8 cellular contexts compared by ENCODE assay signal in the genomic region with DNA sequence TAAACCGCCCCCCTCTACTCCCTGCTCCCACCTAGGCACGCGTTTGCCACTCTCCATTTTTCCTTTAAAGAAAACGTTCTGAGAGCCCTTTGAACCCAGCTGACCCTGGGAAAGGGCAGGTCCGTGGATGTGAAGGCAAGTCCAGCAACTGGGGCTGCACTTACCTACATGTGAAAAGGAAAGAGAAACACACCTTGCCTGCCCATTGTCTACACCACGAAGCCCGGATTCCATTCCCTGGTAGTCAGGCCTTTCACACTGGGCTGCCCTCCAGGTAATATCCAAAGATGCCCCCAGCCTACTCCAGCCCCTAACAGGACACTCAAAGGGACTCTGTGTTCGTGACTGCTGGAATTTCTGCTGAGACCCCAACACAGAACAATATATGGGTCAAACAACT.
A peak's percentile ranks its signal among the peaks of the same experiment; 100 is the strongest.
DNase-seq lines count a peak whose midpoint lies in the region; ATAC-seq and TF ChIP-seq lines count a peak whose summit lies in the region.

No MANE protein-coding gene starts in this region.

- peak overlapping the region; percentile 71 for H3K9ac ChIP-seq in mesendoderm (ENCODE audit: low read length)

- no peaks in the 10 kb centered on the region for H3K79me1 ChIP-seq in mesendoderm (ENCODE audit: low read length)

- H4K5ac ChIP-seq in mesendoderm (ENCODE audit: low read length): peak overlapping the region; percentile 41

- DNase-seq in cardiac muscle cell (ENCODE audit: low read depth in 1 of 2, low spot score in 1 of 2) (no peak), Right ventricle myocardium superior (no peak), mesendoderm (peak; percentile 68), upper lobe of right lung (no peak), KG1 (lab: John Stamatoyannopoulos, UW) (no peak), A172 (ENCODE audit: low spot score) (no peak)

- H2BK120ac ChIP-seq in mesendoderm (ENCODE audit: low read depth, low read length): peak overlapping the region; percentile 50

- H3K18ac ChIP-seq in mesendoderm (ENCODE audit: low read length): peak overlapping the region; percentile 70

- H3K36me3 ChIP-seq in cardiac muscle cell (no peaks in the 10 kb centered on the region), mesendoderm (ENCODE audit: control insufficient read depth, insufficient read depth, low read length) (no peaks in the 10 kb centered on the region), upper lobe of right lung (no peaks in the 10 kb centered on the region)

- peak overlapping the region; percentile 43 for H3K4ac ChIP-seq in mesendoderm (ENCODE audit: low read depth, low read length)

- no peaks in the 10 kb centered on the region for H3K79me2 ChIP-seq in mesendoderm (ENCODE audit: control insufficient read depth, insufficient read depth, low read length)

- peak overlapping the region; percentile 76 for H2AK5ac ChIP-seq in mesendoderm (ENCODE audit: low read length)

- intact Hi-C loops in Right ventricle myocardium superior (cut with DNase I): loop anchor here (10.0 kb wide), 1 partner anchor 1033 kb away; a partner anchor contains a TSS
- intact Hi-C loops in upper lobe of right lung (cut with DNase I): no loop called here

- H3K27ac Mint-ChIP-seq in brain: peak overlapping the region; percentile 66 to 88 (median 71)

- H3K27ac ChIP-seq in cardiac muscle cell: no peak overlapping the region
- H3K27ac ChIP-seq in mesendoderm (ENCODE audit: low read depth, low read length): no peak overlapping the region
- no peak overlapping the region for H3K27ac ChIP-seq in upper lobe of right lung

- no peak overlapping the region for H4K8ac ChIP-seq in mesendoderm (ENCODE audit: low read depth, low read length)

- H3K23ac ChIP-seq in mesendoderm (ENCODE audit: low read length): peak overlapping the region; percentile 6

- peaks cover 31% of the 10 kb centered on the region for H3K4me1 Mint-ChIP-seq in brain

- peaks cover 19% of the 10 kb centered on the region for H3K27me3 Mint-ChIP-seq in brain

- peak overlapping the region; percentile 49 for H2BK5ac ChIP-seq in mesendoderm (ENCODE audit: low read length)

- TF ChIP-seq CTCF in cardiac muscle cell (IDR thresholded peaks at IDR 0.05; ENCODE audit: low read depth, low read length) (no peak), brain (conservative IDR thresholded peaks at IDR 0.05) (no peak), upper lobe of right lung (IDR thresholded peaks at IDR 0.05) (no peak)

- H3K9me3 ChIP-seq in cardiac muscle cell (ENCODE audit: low read depth): no peaks in the 10 kb centered on the region
- no peaks in the 10 kb centered on the region for H3K9me3 ChIP-seq in upper lobe of right lung

- peak overlapping the region; percentile 95 for H3K4me2 ChIP-seq in mesendoderm (ENCODE audit: low read length)

- ATAC-seq in Right ventricle myocardium superior (ENCODE audit: poor library complexity) (no peak), upper lobe of right lung (no peak), HG03135 (IDR thresholded peaks at IDR 0.05; ENCODE audit: unreplicated experiment) (no peak)

- WGBS in mesendoderm (ENCODE audit: extremely low coverage, insufficient coverage, low lambda C conversion rate): no CpG with 5 or more reads among the region's 8 CpGs

- H3K36me3 Mint-ChIP-seq in brain: no peaks in the 10 kb centered on the region

- peak overlapping the region; percentile 30 for H3K4me3 ChIP-seq in cardiac muscle cell
- H3K4me3 ChIP-seq in mesendoderm (ENCODE audit: low read length): no peak overlapping the region
- peak overlapping the region; percentile 82 for H3K4me3 ChIP-seq in upper lobe of right lung

- H3K4me3 Mint-ChIP-seq in brain: peak overlapping the region; percentile 84 to 89 (median 85)

- H3K9me3 Mint-ChIP-seq in brain: peaks cover 0 to 3% (median 2%) of the 10 kb centered on the region in 5 experiments

- no peak overlapping the region for H2BK15ac ChIP-seq in mesendoderm (replicated peaks; ENCODE audit: low read depth)

- H3K27me3 ChIP-seq in cardiac muscle cell (no peaks in the 10 kb centered on the region), mesendoderm (ENCODE audit: insufficient read depth, low read length, poor library complexity) (no peaks in the 10 kb centered on the region), upper lobe of right lung (no peaks in the 10 kb centered on the region)

- peak overlapping the region; percentile 77 for H3K56ac ChIP-seq in mesendoderm (ENCODE audit: low read length)

- H3K4me1 ChIP-seq in cardiac muscle cell (ENCODE audit: low read depth) (peaks cover 8% of the 10 kb centered on the region), mesendoderm (ENCODE audit: control insufficient read depth, low read depth, low read length) (peaks cover 6% of the 10 kb centered on the region), upper lobe of right lung (peaks cover 8% of the 10 kb centered on the region)
